In the genomic region with DNA sequence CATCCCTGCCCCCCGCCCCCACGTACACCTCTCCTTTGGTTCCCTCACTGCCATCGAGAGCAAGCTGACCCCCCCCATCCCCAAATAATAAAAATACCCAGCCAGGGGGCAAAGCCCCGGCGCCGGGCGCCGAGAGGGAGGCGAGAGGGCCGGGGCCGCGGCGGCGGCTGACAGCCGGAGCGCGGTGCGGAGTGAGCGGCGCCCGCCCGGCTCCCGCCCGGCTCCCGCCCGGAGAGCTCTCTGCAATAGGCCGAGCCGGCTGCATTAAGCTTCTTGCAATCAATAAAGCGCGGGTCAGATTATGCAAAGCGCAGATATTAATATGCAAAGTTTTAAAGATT, we compare ENCODE assay signal across 8 cellular contexts. TPM values are rescaled to one million over a fixed set of nuclear protein-coding genes. Genes with fewer than 3 reads are reported as not detected.
DNase-seq lines count a peak whose midpoint lies in the region; ATAC-seq and TF ChIP-seq lines count a peak whose summit lies in the region.

No MANE protein-coding gene starts in this region.

- no peaks in the 10 kb centered on the region for H3K9me3 ChIP-seq in muscle layer of duodenum (ENCODE audit: control insufficient read depth in 1 of 2, low read length in 2 of 2)
- no peaks in the 10 kb centered on the region for H3K9me3 ChIP-seq in adrenal gland (replicated peaks in 1 of 3)

- H3K36me3 ChIP-seq in muscle layer of duodenum (ENCODE audit: control insufficient read depth in 1 of 2, insufficient read depth in 2 of 2, low read length in 2 of 2) = no peaks in the 10 kb centered on the region
- H3K36me3 ChIP-seq in adrenal gland (replicated peaks in 1 of 2) = no peaks in the 10 kb centered on the region

- no peak for TF ChIP-seq POLR2A in adrenal gland (IDR thresholded peaks at IDR 0.05)

- intact Hi-C loops in adrenal gland (cut with DNase I) = no loop called here

- H3K27me3 ChIP-seq in muscle layer of duodenum (ENCODE audit: low read depth, low read length) (peaks cover 40% of the 10 kb centered on the region), adrenal gland (peaks cover 32% of the 10 kb centered on the region)

- TF ChIP-seq CTCF in coronary artery (IDR thresholded peaks at IDR 0.05) (no peak), adrenal gland (IDR thresholded peaks at IDR 0.05) (no peak)

- H3K4me1 ChIP-seq in muscle layer of duodenum (ENCODE audit: control insufficient read depth in 1 of 2, insufficient read depth in 2 of 2, low read length in 2 of 2) = peaks cover 0 to 15% of the 10 kb centered on the region in 2 donors
- H3K4me1 ChIP-seq in adrenal gland (replicated peaks in 1 of 2) = peaks cover 6 to 8% of the 10 kb centered on the region in 2 donors

- ATAC-seq in HG02938 (IDR thresholded peaks at IDR 0.05; ENCODE audit: unreplicated experiment) = no peak
- no peak for ATAC-seq in HG03571 (IDR thresholded peaks at IDR 0.05; ENCODE audit: unreplicated experiment)
- no peak for ATAC-seq in GM18868 (IDR thresholded peaks at IDR 0.05; ENCODE audit: unreplicated experiment)

- H3K27ac ChIP-seq in coronary artery = no peak overlapping the region
- no peak overlapping the region for H3K27ac ChIP-seq in muscle layer of duodenum (ENCODE audit: low read length)
- peak overlapping the region in 1 of 5 donors; percentile 34 for H3K27ac ChIP-seq in adrenal gland

- WGBS in adrenal gland, 4 donors = 0 to 1% (median 1%) methylated on average over 14 to 31 of the region's 31 CpGs

- DNase-seq in DMS153 treated with DMSO at 0.1 percent for 48 hours (lab: John Stamatoyannopoulos, UW; ENCODE audit: unreplicated experiment) (peak; percentile 95), NCI-H1048 (lab: John Stamatoyannopoulos, UW) (peak; percentile 77), coronary artery (ENCODE audit: low spot score) (no peak), adrenal gland (no peak)

- H3K4me3 ChIP-seq in coronary artery (peak overlapping the region; percentile 67), muscle layer of duodenum (ENCODE audit: low read depth in 1 of 2, low read length in 2 of 2) (peak overlapping the region; percentile 51 to 59), adrenal gland (peak overlapping the region in 2 of 4 donors; percentile 11 to 62)

RNA-seq across cellular contexts. Expression of a gene that starts 40.9 kb away (rescaled TPM):
- total RNA-seq in adrenal gland = 10 to 100 TPM; 27.1 to 54.8 (median 33.5) TPM
- polyA plus RNA-seq in adrenal gland = 10 to 100 TPM; 26.0 to 39.9 (median 26.2) TPM

RNA-seq across cellular contexts. Expression of a gene that starts 43.5 kb away (rescaled TPM):
- total RNA-seq in adrenal gland = 10 to 100 TPM in 2 of 8 donors, 1 to 10 TPM in 6; 4.2 to 12.5 (median 9.0) TPM
- 1 to 10 TPM; 2.0 to 5.1 (median 2.9) TPM for polyA plus RNA-seq in adrenal gland

RNA-seq across cellular contexts. Expression of a gene that starts 44.4 kb away (rescaled TPM):
- total RNA-seq in adrenal gland = 1 to 10 TPM; 1.4 to 4.9 (median 2.9) TPM
- 10 to 100 TPM in 1 of 3 donors, 1 to 10 TPM in 2; 4.2 to 17.2 (median 6.8) TPM for polyA plus RNA-seq in adrenal gland

Comparison
In these comparisons a context has a peak if more than half of its experiments do, and no peak if none do; other contexts are left out.
1. DNase-seq: peak in DMS153 treated with DMSO at 0.1 percent for 48 hours (single experiment) and NCI-H1048 (single experiment); none in coronary artery (single experiment) and adrenal gland (0 of 7).